ENCODE assay signal across 34 cellular contexts in the genomic region with DNA sequence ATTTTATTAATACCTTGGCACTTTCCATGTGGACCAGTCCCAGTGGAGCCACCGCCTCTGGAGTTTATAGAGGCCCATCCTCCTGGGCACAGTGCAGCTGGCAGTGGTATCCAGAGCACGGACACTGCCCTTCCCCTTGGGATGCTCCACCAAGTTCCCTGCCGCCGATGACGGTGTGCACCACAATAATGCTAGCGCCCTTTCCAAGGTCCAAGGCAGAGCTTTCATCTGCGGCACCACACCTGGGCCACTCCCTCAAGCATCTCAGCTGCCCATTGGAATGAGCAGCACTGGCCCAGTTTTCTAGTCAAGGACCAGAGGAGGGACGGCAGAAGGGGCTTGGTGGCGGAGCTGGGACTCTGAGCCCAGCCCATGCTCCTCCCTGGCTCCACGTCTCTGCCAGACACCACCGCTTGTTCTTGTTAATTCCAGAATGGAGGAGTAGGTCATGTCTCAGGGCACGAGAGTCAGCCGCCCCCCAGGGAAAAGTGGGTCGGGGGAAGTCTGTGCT. TPM values are rescaled to one million over a fixed set of nuclear protein-coding genes. Genes with fewer than 3 reads are reported as not detected.
"Had no signal": no experiment of that assay in that cellular context is flagged by ENCODE, and none has a peak within 500 bp of the region (broad histone marks: within the 10 kb centered on the region; RNA-seq: fewer than 3 reads in every experiment).

No MANE protein-coding gene starts in this region.

- DNase-seq: activated B cell treated with CpG ODN at 0.5 μM for 24 hours; activated CD4-positive, alpha-beta T cell treated with anti-CD3 and anti-CD28 coated beads for 4 hours; activated CD4-positive, alpha-beta T cell treated with anti-CD3 and anti-CD28 coated beads, Interleukin-2, amount 50 U/mL, for 4 hours; activated gamma-delta T cell; activated naive CD4-positive, alpha-beta T cell treated with anti-CD3 and anti-CD28 coated beads, Interleukin-2, amount 10 ng/mL, durations not matched to agents 7 days and 5 days; activated naive CD8-positive, alpha-beta T cell treated with anti-CD3 and anti-CD28 coated beads, Interleukin-2, amount 10 ng/mL, durations not matched to agents 7 days and 5 days; cortex of kidney; effector memory CD8-positive, alpha-beta T cell; hippocampal formation; left colon; mammary epithelial cell; naive B cell; nucleus accumbens; stimulated activated CD4-positive, alpha-beta T cell treated with anti-CD3 and anti-CD28 coated beads, Interleukin-15, amount 100 ng/mL, for 24 hours; stimulated activated CD4-positive, alpha-beta T cell treated with anti-CD3 and anti-CD28 coated beads, Interleukin-2, amount 100 ng/mL, for 24 hours; stimulated activated naive CD4-positive, alpha-beta T cell; T-helper 17 cell; testis had no signal

- FAIRE-seq: endothelial cell of umbilical vein, keratinocyte, urothelium cell line had no signal

- H3K4me1 Mint-ChIP-seq: activated B cell treated with CpG ODN at 0.5 μM for 24 hours; activated naive CD4-positive, alpha-beta T cell treated with anti-CD3 and anti-CD28 coated beads, Interleukin-2, amount 10 ng/mL, durations not matched to agents 7 days and 5 days; activated naive CD8-positive, alpha-beta T cell treated with anti-CD3 and anti-CD28 coated beads, Interleukin-2, amount 10 ng/mL, durations not matched to agents 7 days and 5 days; brain; mesothelial cell of epicardium; naive B cell had no signal

- H3K27me3 ChIP-seq: ascending aorta, testis had no signal

- H3K36me3 ChIP-seq: ascending aorta, cardiac muscle cell, gastroesophageal sphincter, transverse colon had no signal

- H3K9me3 ChIP-seq: ascending aorta, gastroesophageal sphincter, testis, transverse colon had no signal

- H3K9me3 Mint-ChIP-seq: activated B cell treated with CpG ODN at 0.5 μM for 24 hours; activated naive CD4-positive, alpha-beta T cell treated with anti-CD3 and anti-CD28 coated beads, Interleukin-2, amount 10 ng/mL, durations not matched to agents 7 days and 5 days; activated naive CD8-positive, alpha-beta T cell treated with anti-CD3 and anti-CD28 coated beads, Interleukin-2, amount 10 ng/mL, durations not matched to agents 7 days and 5 days; effector memory CD8-positive, alpha-beta T cell; mesothelial cell of epicardium had no signal

- H3K27ac ChIP-seq: ascending aorta, cardiac muscle cell, gastroesophageal sphincter, parathyroid adenoma, skin epidermis, testis, transverse colon had no signal

- H3K4me1 ChIP-seq: ascending aorta, gastroesophageal sphincter, parathyroid adenoma, testis had no signal

- H3K4me3 Mint-ChIP-seq: activated B cell treated with CpG ODN at 0.5 μM for 24 hours; activated naive CD4-positive, alpha-beta T cell treated with anti-CD3 and anti-CD28 coated beads, Interleukin-2, amount 10 ng/mL, durations not matched to agents 7 days and 5 days; activated naive CD8-positive, alpha-beta T cell treated with anti-CD3 and anti-CD28 coated beads, Interleukin-2, amount 10 ng/mL, durations not matched to agents 7 days and 5 days; brain; effector memory CD8-positive, alpha-beta T cell; mesothelial cell of epicardium; T-helper 17 cell had no signal

- H3K36me3 Mint-ChIP-seq: activated naive CD4-positive, alpha-beta T cell treated with anti-CD3 and anti-CD28 coated beads, Interleukin-2, amount 10 ng/mL, durations not matched to agents 7 days and 5 days; activated naive CD8-positive, alpha-beta T cell treated with anti-CD3 and anti-CD28 coated beads, Interleukin-2, amount 10 ng/mL, durations not matched to agents 7 days and 5 days; brain; mesothelial cell of epicardium; naive B cell had no signal

- ATAC-seq: effector memory CD8-positive, alpha-beta T cell; gastroesophageal sphincter; left colon; right cardiac atrium; T-helper 17 cell had no signal

- H3K4me3 ChIP-seq: ascending aorta, cardiac muscle cell, gastroesophageal sphincter, skin epidermis, testis, transverse colon had no signal

- H3K27ac Mint-ChIP-seq: activated B cell treated with CpG ODN at 0.5 μM for 24 hours; activated naive CD4-positive, alpha-beta T cell treated with anti-CD3 and anti-CD28 coated beads, Interleukin-2, amount 10 ng/mL, durations not matched to agents 7 days and 5 days; activated naive CD8-positive, alpha-beta T cell treated with anti-CD3 and anti-CD28 coated beads, Interleukin-2, amount 10 ng/mL, durations not matched to agents 7 days and 5 days; brain; effector memory CD8-positive, alpha-beta T cell; mesothelial cell of epicardium; T-helper 17 cell had no signal

RNA-seq across cellular contexts. Expression of a gene that starts 24.5 kb away (rescaled TPM):
- total RNA-seq: activated B cell treated with CpG ODN at 0.5 μM for 24 hours; activated naive CD8-positive, alpha-beta T cell treated with anti-CD3 and anti-CD28 coated beads, Interleukin-2, amount 10 ng/mL, durations not matched to agents 7 days and 5 days; ascending aorta; cardiac muscle cell; endothelial cell of umbilical vein; fibroblast of lung; fibroblast of villous mesenchyme; liver; mesothelial cell of epicardium; right cardiac atrium; T-helper 17 cell had no signal
- polyA plus RNA-seq: endothelial cell of umbilical vein, mammary epithelial cell, neural cell, right cardiac atrium had no signal
